ENCODE assay signal across 8 cellular contexts in genomic region chr10:12195281-12195602, GRCh38. TPM values are rescaled to one million over a fixed set of nuclear protein-coding genes. Genes with fewer than 3 reads are reported as not detected.
DNase-seq lines count a peak whose midpoint lies in the region; ATAC-seq and TF ChIP-seq lines count a peak whose summit lies in the region.

No MANE protein-coding gene starts in this region.

- peak overlapping the region; percentile 96 for H3K27ac Mint-ChIP-seq in CD4-positive, alpha-beta T cell
- peak overlapping the region; percentile 92 for H3K27ac Mint-ChIP-seq in progenitor cell of endocrine pancreas

- H3K27me3 ChIP-seq in CD4-positive, alpha-beta T cell (ENCODE audit: control insufficient read depth, insufficient read depth, low read length), result no peaks in the 10 kb centered on the region
- no peaks in the 10 kb centered on the region for H3K27me3 ChIP-seq in PC-9 (ENCODE audit: insufficient read depth, low read depth)
- no peaks in the 10 kb centered on the region for H3K27me3 ChIP-seq in esophagus (ENCODE audit: control insufficient read depth in 1 of 2, insufficient read depth in 2 of 2, low read length in 2 of 2)

- no peak for TF ChIP-seq CTCF in CD4-positive, alpha-beta T cell (IDR thresholded peaks at IDR 0.05)
- no peak for TF ChIP-seq CTCF in PC-9 (conservative IDR thresholded peaks at IDR 0.05)
- no peak for TF ChIP-seq CTCF in progenitor cell of endocrine pancreas (IDR thresholded peaks at IDR 0.05; ENCODE audit: unreplicated experiment)
- TF ChIP-seq CTCF in GM13976 (IDR thresholded peaks at IDR 0.05; ENCODE audit: borderline replicate concordance, control extremely low read depth, extremely low read depth, insufficient read depth, missing control alignments), result no peak

- peaks cover 2% of the 10 kb centered on the region; the same call in 1 of the 2 replicates for H4K20me1 ChIP-seq in PC-9 (ENCODE audit: insufficient read depth)

- in situ Hi-C loops in GM13976 (cut with MboI; ENCODE audit: low sequenced_read_pairs, unreplicated experiment), result no loop called here

- peaks cover 46% of the 10 kb centered on the region for H3K36me3 Mint-ChIP-seq in CD4-positive, alpha-beta T cell (ENCODE audit: low read depth)
- H3K36me3 Mint-ChIP-seq in progenitor cell of endocrine pancreas (ENCODE audit: insufficient read depth), result peaks cover 6% of the 10 kb centered on the region

- H2AFZ ChIP-seq in PC-9, result peak overlapping the region; percentile 100

- no peaks in the 10 kb centered on the region for H3K27me3 Mint-ChIP-seq in CD4-positive, alpha-beta T cell
- H3K27me3 Mint-ChIP-seq in progenitor cell of endocrine pancreas, result no peaks in the 10 kb centered on the region

- intact Hi-C loops in CD4-positive, alpha-beta T cell (cut with DNase I, micrococcal nuclease), result loop anchor here (2.0 to 10.0 kb wide), 7 partner anchors 14 to 1150 kb away; partner anchors contain the start of genes DHTKD1 (in 1 of the 2), SEC61A2 (in 1 of the 2) and SEPHS1 (in 1 of the 2)
- intact Hi-C loops in PC-9 (cut with micrococcal nuclease; ENCODE audit: unreplicated experiment), result loop anchor here (10.0 kb wide), 1 partner anchor 410 kb away; no protein-coding TSS in a partner anchor

- ATAC-seq in CD4-positive, alpha-beta T cell (ENCODE audit: poor library complexity), result peak; percentile 7
- ATAC-seq in GM21723 (IDR thresholded peaks at IDR 0.05; ENCODE audit: unreplicated experiment) (peak; percentile 16), HG02840 (IDR thresholded peaks at IDR 0.05; ENCODE audit: low FRiP score, unreplicated experiment) (no peak)

- POLR2A ChIA-PET in CD4-positive, alpha-beta T cell (lab: Charles Lee), result interaction anchor here (0.9 to 2.1 kb wide), 19 partner anchors 11 to 1107 kb away, joined by 3 to 24 read pairs (median 4); partner anchors contain the start of genes CAMK1D, PHYH and UPF2
- POLR2A ChIA-PET in PC-9 (lab: Charles Lee; ENCODE audit: unreplicated experiment), result interaction anchor here (0.5 to 0.6 kb wide), 3 partner anchors 26 to 314 kb away, joined by 3 to 13 read pairs (median 3); no protein-coding TSS in a partner anchor

- peaks cover 71% of the 10 kb centered on the region for H3K4me1 Mint-ChIP-seq in CD4-positive, alpha-beta T cell (ENCODE audit: low read depth)
- H3K4me1 Mint-ChIP-seq in progenitor cell of endocrine pancreas (ENCODE audit: low read depth), result peaks cover 21% of the 10 kb centered on the region

- no peak for DNase-seq in CD4-positive, alpha-beta T cell
- DNase-seq in PC-9 (no peak), progenitor cell of endocrine pancreas (ENCODE audit: low spot score, unreplicated experiment) (no peak), GM13976 (ENCODE audit: low spot score) (no peak), AG08395 (ENCODE audit: low spot score) (no peak)

- H3K4me3 Mint-ChIP-seq in CD4-positive, alpha-beta T cell, result peak overlapping the region; percentile 97
- H3K4me3 Mint-ChIP-seq in progenitor cell of endocrine pancreas (ENCODE audit: low read depth), result peak overlapping the region; percentile 97

- H3K9me3 Mint-ChIP-seq in CD4-positive, alpha-beta T cell, result no peaks in the 10 kb centered on the region
- no peaks in the 10 kb centered on the region for H3K9me3 Mint-ChIP-seq in progenitor cell of endocrine pancreas (ENCODE audit: low read depth)

- H3K9me2 ChIP-seq in PC-9 (ENCODE audit: insufficient read depth), result no peaks in the 10 kb centered on the region

- H3F3A ChIP-seq in PC-9 (ENCODE audit: insufficient read depth, low read depth), result peaks cover 4% of the 10 kb centered on the region

- H3K79me2 ChIP-seq in PC-9 (ENCODE audit: low read depth), result peaks cover 84% of the 10 kb centered on the region

- H3K4me2 ChIP-seq in PC-9, result peak overlapping the region; percentile 94

- WGBS in esophagus, 2 donors, result 0% methylated on average over 12 of the region's 12 CpGs

- H3K4me1 ChIP-seq in PC-9 (replicated peaks; ENCODE audit: insufficient read depth), result peaks cover 25% of the 10 kb centered on the region
- peaks cover 0 to 3% of the 10 kb centered on the region in 2 donors for H3K4me1 ChIP-seq in esophagus (ENCODE audit: control insufficient read depth in 2 of 2, insufficient read depth in 2 of 2, low read length in 1 of 2)

- H3K4me3 ChIP-seq in PC-9 (peak overlapping the region; percentile 99), esophagus (ENCODE audit: low read depth in 1 of 2, low read length in 2 of 2) (peak overlapping the region; percentile 73 to 85)

- H3K9me3 ChIP-seq in CD4-positive, alpha-beta T cell (ENCODE audit: control insufficient read depth, low read length), result no peaks in the 10 kb centered on the region
- H3K9me3 ChIP-seq in PC-9 (ENCODE audit: insufficient read depth, low read depth) (no peaks in the 10 kb centered on the region), esophagus (ENCODE audit: control insufficient read depth in 2 of 2, insufficient read depth in 1 of 2, low read depth in 1 of 2, low read length in 1 of 2) (no peaks in the 10 kb centered on the region)

- CTCF ChIA-PET in CD4-positive, alpha-beta T cell (lab: Charles Lee), result interaction anchor here (1.0 to 2.5 kb wide), 8 partner anchors 11 to 904 kb away, joined by 3 to 20 read pairs (median 4); partner anchors contain the start of genes OPTN and SEC61A2
- CTCF ChIA-PET in PC-9 (lab: Charles Lee), result no interaction called here

- H3K36me3 ChIP-seq in PC-9 (ENCODE audit: low read depth), result no peaks in the 10 kb centered on the region; the same call in 1 of the 2 replicates
- no peaks in the 10 kb centered on the region for H3K36me3 ChIP-seq in esophagus (ENCODE audit: control insufficient read depth in 2 of 2, insufficient read depth in 2 of 2, low read length in 1 of 2)

- no TSS peak for BruUV-seq in PC-9 (replicated peaks; lab: Mats Ljungman, UMichigan)

- H3K27ac ChIP-seq in CD4-positive, alpha-beta T cell (ENCODE audit: low read depth, low read length), result peak overlapping the region; percentile 96
- H3K27ac ChIP-seq in PC-9 (peak overlapping the region; percentile 74), esophagus (ENCODE audit: low read depth in 2 of 2, low read length in 1 of 2) (peak overlapping the region; percentile 89 to 91)

RNA-seq across cellular contexts. Expression of gene NUDT5, which starts 0.4 kb away (rescaled TPM):
- total RNA-seq in CD4-positive, alpha-beta T cell, result 10 to 100 TPM; 11.6 to 13.5 TPM
- 82.0 and 82.6 TPM in 2 replicates for total RNA-seq in PC-9 (2021)
- polyA plus RNA-seq in esophagus, result 10 to 100 TPM; 26.8 to 49.2 TPM
- 56.5 and 63.3 TPM in 2 replicates for total RNA-seq in progenitor cell of endocrine pancreas

RNA-seq across cellular contexts. Expression of gene CDC123, which starts 0.7 kb away (rescaled TPM):
- total RNA-seq in CD4-positive, alpha-beta T cell, result 10 to 100 TPM; 34.7 to 40.5 TPM
- total RNA-seq in PC-9 (2021) (83.5 and 86.0 TPM in 2 replicates), progenitor cell of endocrine pancreas (71.1 and 82.4 TPM in 2 replicates)
- polyA plus RNA-seq in esophagus, result 10 to 100 TPM; 24.1 to 52.6 TPM
